Comparison of ENCODE assay signal across 26 cellular contexts in the genomic region with DNA sequence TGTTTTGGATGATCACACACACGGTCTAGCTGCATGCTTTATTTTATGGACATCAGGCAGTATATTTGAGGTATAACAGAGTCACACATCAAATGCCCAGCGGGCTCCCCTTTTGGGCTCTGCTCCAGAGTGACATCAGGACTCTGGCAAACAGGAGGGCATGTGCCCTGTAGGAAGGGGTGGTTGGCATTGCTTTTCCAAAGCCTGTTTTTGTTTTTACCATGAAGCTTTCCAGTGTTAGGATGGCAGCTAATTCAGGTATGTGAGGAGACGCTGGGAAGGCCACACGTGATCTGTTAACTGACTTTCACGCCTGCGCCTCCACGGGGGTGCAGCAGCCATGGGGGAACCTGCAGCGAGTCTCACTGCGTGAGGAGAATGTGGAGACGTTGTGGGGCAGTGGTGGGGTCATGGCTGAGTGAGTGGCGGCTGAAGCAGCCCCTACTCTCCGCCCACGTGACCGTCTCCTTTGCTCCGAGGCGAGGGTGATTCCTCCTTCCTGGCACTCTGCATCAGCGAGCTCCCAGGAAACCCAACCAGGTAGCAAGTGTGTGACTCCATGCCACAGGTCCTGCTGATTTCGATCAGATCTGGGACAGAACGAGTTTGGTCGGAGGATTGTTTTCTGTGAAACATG.
"Had no signal": no experiment of that assay in that cellular context is flagged by ENCODE, and none has a peak within 500 bp of the region (broad histone marks: within the 10 kb centered on the region; RNA-seq: fewer than 3 reads in every experiment).

No MANE protein-coding gene starts in this region.

- ATAC-seq: activated CD8-positive, alpha-beta memory T cell treated with anti-CD3 and anti-CD28 coated beads, Interleukin-2, amount 10 ng/mL, durations not matched to agents 7 days and 5 days; body of pancreas; effector memory CD8-positive, alpha-beta T cell; gastroesophageal sphincter; mucosa of descending colon; naive thymus-derived CD8-positive, alpha-beta T cell; right lobe of liver; stimulated activated memory B cell treated with anti-CD40 and anti-IgM and Interleukin-4, amounts not matched to agents 10 μg/mL and 1 μg/mL and 100 μg/mL, for 72 hours; T-cell; WTC11 had no signal

- H3K27ac Mint-ChIP-seq: stimulated activated memory B cell treated with anti-CD40 and anti-IgM and Interleukin-4, amounts not matched to agents 10 μg/mL and 1 μg/mL and 100 μg/mL, for 72 hours; T-cell; WTC11 had no signal

- H3K4me3 Mint-ChIP-seq: activated CD8-positive, alpha-beta memory T cell treated with anti-CD3 and anti-CD28 coated beads, Interleukin-2, amount 10 ng/mL, durations not matched to agents 7 days and 5 days; effector memory CD8-positive, alpha-beta T cell; naive thymus-derived CD8-positive, alpha-beta T cell; stimulated activated memory B cell treated with anti-CD40 and anti-IgM and Interleukin-4, amounts not matched to agents 10 μg/mL and 1 μg/mL and 100 μg/mL, for 72 hours; T-cell; WTC11 had no signal

- H3K27me3 Mint-ChIP-seq: activated CD8-positive, alpha-beta memory T cell treated with anti-CD3 and anti-CD28 coated beads, Interleukin-2, amount 10 ng/mL, durations not matched to agents 7 days and 5 days; effector memory CD8-positive, alpha-beta T cell; naive thymus-derived CD8-positive, alpha-beta T cell; stimulated activated memory B cell treated with anti-CD40 and anti-IgM and Interleukin-4, amounts not matched to agents 10 μg/mL and 1 μg/mL and 100 μg/mL, for 72 hours; T-cell had no signal

- DNase-seq: activated CD4-positive, alpha-beta T cell treated with anti-CD3 and anti-CD28 coated beads for 4 hours; activated CD4-positive, alpha-beta T cell treated with anti-CD3 and anti-CD28 coated beads, Interleukin-2, amount 50 U/mL, for 48 hours; activated CD8-positive, alpha-beta memory T cell treated with anti-CD3 and anti-CD28 coated beads, Interleukin-2, amount 10 ng/mL, durations not matched to agents 7 days and 5 days; activated effector memory CD4-positive, alpha-beta T cell treated with anti-CD3 and anti-CD28 coated beads, Interleukin-2, amount 50 U/mL, for 16 hours; activated naive CD4-positive, alpha-beta T cell treated with anti-CD3 and anti-CD28 coated beads, Interleukin-2, amount 50 U/mL, for 16 hours; activated T-cell treated with anti-CD3 and anti-CD28 coated beads for 4 hours; anterior cingulate cortex; body of pancreas; colonic mucosa; effector memory CD8-positive, alpha-beta T cell; esophagus squamous epithelium; hypothalamus; mesenchymal stem cell; mucosa of descending colon; naive thymus-derived CD8-positive, alpha-beta T cell; ovary; right lobe of liver; SJCRH30; small intestine; stimulated activated CD4-positive, alpha-beta T cell treated with anti-CD3 and anti-CD28 coated beads, Interleukin-2, amount 100 ng/mL, for 24 hours; T-cell; T-helper 9 cell; trophoblast cell had no signal

- H3K9me3 Mint-ChIP-seq: effector memory CD8-positive, alpha-beta T cell; naive thymus-derived CD8-positive, alpha-beta T cell; stimulated activated memory B cell treated with anti-CD40 and anti-IgM and Interleukin-4, amounts not matched to agents 10 μg/mL and 1 μg/mL and 100 μg/mL, for 72 hours; T-cell; WTC11 had no signal

- H3K4me1 Mint-ChIP-seq: stimulated activated memory B cell treated with anti-CD40 and anti-IgM and Interleukin-4, amounts not matched to agents 10 μg/mL and 1 μg/mL and 100 μg/mL, for 72 hours; T-cell; WTC11 had no signal
